In genomic region chr2:36335597-36335996, GRCh38 we compare ENCODE assay signal across 3 cellular contexts.
TF ChIP-seq lines count a peak whose summit lies in the region.

No MANE protein-coding gene starts in this region.

TF ChIP-seq in SK-N-SH, 30 proteins besides CTCF, POLR2A, EP300 and RAD21:
- no peak for TF ChIP-seq REST (IDR thresholded peaks at IDR 0.05; ENCODE audit: low read depth, low read length)
- no peak for TF ChIP-seq TAF1 (IDR thresholded peaks at IDR 0.05; ENCODE audit: borderline replicate concordance, low read depth, low read length)
- TF ChIP-seq SMC3 (IDR thresholded peaks at IDR 0.05; ENCODE audit: low read depth, low read length), result no peak
- no peak for TF ChIP-seq SIN3A (IDR thresholded peaks at IDR 0.05; ENCODE audit: borderline replicate concordance, low read depth, low read length)
- no peak for TF ChIP-seq PBX3 (IDR thresholded peaks at IDR 0.05)
- no peak for TF ChIP-seq EZH2phosphoT487 (IDR thresholded peaks at IDR 0.05; ENCODE audit: borderline replicate concordance, low read depth)
TF ChIP-seq in SK-N-SH: peak in this region for 0.

TF ChIP-seq in SK-N-SH treated with all-trans-retinoic acid at 6 μM for 48 hours, 23 proteins besides CTCF, POLR2A, EP300 and RAD21 (continued from another document):
- TF ChIP-seq TSHZ2 (CRISPR knock-in tag; IDR thresholded peaks at IDR 0.05), result no peak
- TF ChIP-seq ZC3H10 (CRISPR knock-in tag; IDR thresholded peaks at IDR 0.05), result no peak
- TF ChIP-seq CREB5 (CRISPR knock-in tag; IDR thresholded peaks at IDR 0.05; ENCODE audit: low read depth), result no peak
- TF ChIP-seq ZFP3 (CRISPR knock-in tag; IDR thresholded peaks at IDR 0.05), result no peak
- no peak for TF ChIP-seq ZNF565 (CRISPR knock-in tag; conservative IDR thresholded peaks at IDR 0.05; ENCODE audit: low read depth)
- no peak for TF ChIP-seq ZFP30 (CRISPR knock-in tag; IDR thresholded peaks at IDR 0.05)
- no peak for TF ChIP-seq ISL1 (CRISPR knock-in tag; IDR thresholded peaks at IDR 0.05)
- TF ChIP-seq PPARA (CRISPR knock-in tag; IDR thresholded peaks at IDR 0.05; ENCODE audit: borderline replicate concordance), result no peak
- TF ChIP-seq OSR1 (CRISPR knock-in tag; IDR thresholded peaks at IDR 0.05), result no peak
- TF ChIP-seq POU6F1 (CRISPR knock-in tag; IDR thresholded peaks at IDR 0.05; ENCODE audit: borderline replicate concordance, low read depth), result no peak

TF ChIP-seq in IMR-90, 13 proteins besides CTCF, POLR2A, EP300 and RAD21 (continued from another document):
- TF ChIP-seq BHLHE40 (IDR thresholded peaks at IDR 0.05; ENCODE audit: low read depth, low read length), result no peak
- TF ChIP-seq RFX5 (IDR thresholded peaks at IDR 0.05; ENCODE audit: low read depth, low read length), result no peak
- no peak for TF ChIP-seq USF2 (IDR thresholded peaks at IDR 0.05; ENCODE audit: low read depth, low read length)
- no peak for TF ChIP-seq NFE2L2 (IDR thresholded peaks at IDR 0.05; ENCODE audit: low read depth, low read length)
- TF ChIP-seq SMC3 (IDR thresholded peaks at IDR 0.05; ENCODE audit: low read depth, low read length), result no peak
- no peak for TF ChIP-seq CEBPB (IDR thresholded peaks at IDR 0.05; ENCODE audit: low read depth, low read length)
- TF ChIP-seq MXI1 (IDR thresholded peaks at IDR 0.05; ENCODE audit: borderline replicate concordance, low read depth, low read length), result no peak
- TF ChIP-seq FOS (IDR thresholded peaks at IDR 0.05; ENCODE audit: low read depth, low read length), result no peak
- TF ChIP-seq CHD1 (IDR thresholded peaks at IDR 0.05; ENCODE audit: low read depth, low read length), result no peak
- no peak for TF ChIP-seq ELK1 (IDR thresholded peaks at IDR 0.05; ENCODE audit: borderline replicate concordance, low read depth, low read length)
